21 cellular contexts compared by ENCODE assay signal in the genomic region with DNA sequence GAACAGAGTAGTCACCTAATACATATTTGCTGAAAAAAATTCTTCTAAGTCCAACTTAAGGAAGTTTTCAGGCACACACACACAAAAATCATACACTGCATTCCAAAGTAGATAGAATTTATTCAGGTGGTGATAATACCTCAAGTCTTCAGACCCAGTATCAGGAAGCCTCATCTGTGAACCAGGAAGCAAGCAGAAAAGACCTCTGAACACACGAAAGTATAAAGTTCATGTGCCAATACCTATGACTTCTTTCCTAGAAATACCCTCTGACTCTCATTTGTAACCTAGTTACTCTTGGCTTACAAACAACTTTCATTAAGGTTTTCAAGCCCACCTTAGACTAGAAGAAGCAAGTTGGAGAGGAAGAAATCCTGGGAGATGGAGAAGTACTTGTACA. TPM values are rescaled to one million over a fixed set of nuclear protein-coding genes. Genes with fewer than 3 reads are reported as not detected.
DNase-seq lines count a peak whose midpoint lies in the region; ATAC-seq, FAIRE-seq and TF ChIP-seq lines count a peak whose summit lies in the region.
"Had no signal": no experiment of that assay in that cellular context is flagged by ENCODE, and none has a peak within 500 bp of the region (broad histone marks: within the 10 kb centered on the region; RNA-seq: fewer than 3 reads in every experiment).

No MANE protein-coding gene starts in this region.

- H3K4me2 ChIP-seq in mesendoderm (ENCODE audit: low read length): no peak overlapping the region
- H3K4me2 ChIP-seq: BLaER1 had no signal

- H3K23ac ChIP-seq in mesendoderm (ENCODE audit: low read length): no peak overlapping the region

- no peak overlapping the region for H3K18ac ChIP-seq in mesendoderm (ENCODE audit: low read length)

- H3K36me3 ChIP-seq in mucosa of descending colon (ENCODE audit: low read depth): no peaks in the 10 kb centered on the region
- no peaks in the 10 kb centered on the region for H3K36me3 ChIP-seq in mesendoderm (ENCODE audit: control insufficient read depth, insufficient read depth, low read length)
- no peaks in the 10 kb centered on the region for H3K36me3 ChIP-seq in tibial artery
- H3K36me3 ChIP-seq: BLaER1, HAP-1 had no signal

- H2AK5ac ChIP-seq in mesendoderm (ENCODE audit: low read length): no peak overlapping the region

- DNase-seq in GM12892 (ENCODE audit: insufficient read length) (no peak), kidney tubule cell (ENCODE audit: low spot score) (peak; percentile 6), mucosa of descending colon (no peak), mesendoderm (no peak), tibial artery (no peak)
- DNase-seq: Caco-2; CD4-positive, CD25-positive, alpha-beta regulatory T cell; CD8-positive, alpha-beta T cell; DMS153; DND-41; GOT3; HFFc6 had no signal

- H2BK5ac ChIP-seq in mesendoderm (ENCODE audit: low read length): no peak overlapping the region

- FAIRE-seq in GM12892 (lab: Jason Lieb, UNC): peak; percentile 36
- FAIRE-seq: A204.1, G401.6, H54 had no signal

- no peak overlapping the region for H3K56ac ChIP-seq in mesendoderm (ENCODE audit: low read length)

- no peak overlapping the region for H2BK120ac ChIP-seq in mesendoderm (ENCODE audit: low read depth, low read length)

- H2BK15ac ChIP-seq in mesendoderm (replicated peaks; ENCODE audit: low read depth): no peak overlapping the region

- H3K79me1 ChIP-seq in mesendoderm (ENCODE audit: low read length): no peaks in the 10 kb centered on the region

- TF ChIP-seq POLR2A in GM12892 (IDR thresholded peaks at IDR 0.05; ENCODE audit: low read depth, low read length): no peak

- H3K27ac ChIP-seq in mesendoderm (ENCODE audit: low read depth, low read length): no peak overlapping the region
- no peak overlapping the region for H3K27ac ChIP-seq in tibial artery
- H3K27ac ChIP-seq: 22Rv1, BLaER1, C4-2B had no signal

- no peaks in the 10 kb centered on the region for H3K9me3 ChIP-seq in mucosa of descending colon
- no peaks in the 10 kb centered on the region for H3K9me3 ChIP-seq in tibial artery
- H3K9me3 ChIP-seq: BLaER1, Caco-2, HAP-1 had no signal

- no peak overlapping the region for H3K4ac ChIP-seq in mesendoderm (ENCODE audit: low read depth, low read length)

- H4K5ac ChIP-seq in mesendoderm (ENCODE audit: low read length): no peak overlapping the region

- TF ChIP-seq CTCF in mucosa of descending colon (IDR thresholded peaks at IDR 0.05) (no peak), tibial artery (IDR thresholded peaks at IDR 0.05) (no peak)

- H3K4me3 ChIP-seq in mucosa of descending colon (no peak overlapping the region), mesendoderm (ENCODE audit: low read length) (no peak overlapping the region), tibial artery (no peak overlapping the region)
- H3K4me3 ChIP-seq: BLaER1, HAP-1 had no signal

- H3K27me3 ChIP-seq in mesendoderm (ENCODE audit: insufficient read depth, low read length, poor library complexity) (no peaks in the 10 kb centered on the region), tibial artery (peaks cover 0 to 61% of the 10 kb centered on the region in 2 donors)
- H3K27me3 ChIP-seq: BLaER1 had no signal

- no peaks in the 10 kb centered on the region for H3K4me1 ChIP-seq in mucosa of descending colon (ENCODE audit: low read depth)
- H3K4me1 ChIP-seq in mesendoderm (ENCODE audit: control insufficient read depth, low read depth, low read length): no peaks in the 10 kb centered on the region
- H3K4me1 ChIP-seq in tibial artery: no peaks in the 10 kb centered on the region
- H3K4me1 ChIP-seq: BLaER1, Caco-2, HAP-1 had no signal

- no peaks in the 10 kb centered on the region for H3K79me2 ChIP-seq in mesendoderm (ENCODE audit: control insufficient read depth, insufficient read depth, low read length)

- no CpG with 5 or more reads among the region's 1 CpG for WGBS in mesendoderm (ENCODE audit: extremely low coverage, insufficient coverage, low lambda C conversion rate)

- no peak overlapping the region for H4K8ac ChIP-seq in mesendoderm (ENCODE audit: low read depth, low read length)

- ATAC-seq in mucosa of descending colon: peak; percentile 56
- ATAC-seq in GM18868 (IDR thresholded peaks at IDR 0.05; ENCODE audit: unreplicated experiment): no peak
- ATAC-seq: CD8-positive, alpha-beta T cell had no signal

- intact Hi-C loops in mucosa of descending colon (cut with DNase I, micrococcal nuclease) (no loop called here), tibial artery (cut with DNase I; ENCODE audit: low total_unique reads) (no loop called here)

- H3K9ac ChIP-seq in mesendoderm (ENCODE audit: low read length): no peak overlapping the region
- H3K9ac ChIP-seq: BLaER1 had no signal

RNA-seq across cellular contexts. Expression of gene IFNLR1, which starts 35.7 kb away (rescaled TPM):
- polyA plus RNA-seq in GM12892 (2012; ENCODE audit: missing spikeins): 5.3 TPM
- total RNA-seq in mucosa of descending colon: 10 to 100 TPM in 2 of 3 donors, 1 to 10 TPM in 1; 5.3 to 24.0 (median 18.8) TPM
- polyA plus RNA-seq in mesendoderm (2013, experiment 1 of 2): 7.5 TPM
- polyA plus RNA-seq in mesendoderm (2013, experiment 2 of 2): 6.8 TPM
- total RNA-seq: HFFc6 had no signal
- polyA plus RNA-seq: AG04450 had no signal
